ENCODE assay signal across 1 cellular context in the genomic region with DNA sequence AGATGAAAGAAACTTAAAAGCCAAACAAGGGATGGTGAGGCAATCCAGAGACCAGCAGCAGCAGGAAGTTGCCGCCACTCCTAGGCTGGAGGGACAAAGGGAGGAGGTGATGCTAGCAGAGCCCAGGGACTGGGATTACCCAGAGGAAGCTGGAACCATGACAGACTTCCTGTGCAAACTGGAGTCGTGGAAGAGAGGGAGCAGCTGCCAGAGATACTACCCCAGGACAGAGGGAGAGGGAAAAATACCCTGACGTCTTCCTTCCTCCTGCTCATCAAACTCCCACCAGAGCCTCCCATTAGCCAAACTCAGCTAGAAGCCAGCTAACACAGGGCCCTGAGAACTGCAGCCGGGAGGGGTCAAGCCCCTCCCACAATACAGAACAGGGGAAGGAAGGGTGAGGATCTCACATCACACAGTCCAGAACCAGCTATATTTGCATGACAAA.
TF ChIP-seq lines count a peak whose summit lies in the region.

No MANE protein-coding gene starts in this region.

TF ChIP-seq in HepG2, 621 proteins besides CTCF, POLR2A, EP300 and RAD21 (continued from another document and continues in another):
- TF ChIP-seq YEATS2 (CRISPR knock-in tag; IDR thresholded peaks at IDR 0.05; ENCODE audit: borderline replicate concordance) (no peak), ZNF263 (CRISPR knock-in tag; IDR thresholded peaks at IDR 0.05) (no peak), TCF12 (IDR thresholded peaks at IDR 0.05) (no peak), TCF12 (CRISPR knock-in tag; IDR thresholded peaks at IDR 0.05) (no peak), ZNF572 (CRISPR knock-in tag; IDR thresholded peaks at IDR 0.05) (no peak), MXD4 (CRISPR knock-in tag; IDR thresholded peaks at IDR 0.05) (no peak), RORA (CRISPR knock-in tag; IDR thresholded peaks at IDR 0.05) (no peak), JARID2 (CRISPR knock-in tag; IDR thresholded peaks at IDR 0.05; ENCODE audit: insufficient replicate concordance) (no peak), CCAR2 (optimal IDR thresholded peaks at IDR 0.05; ENCODE audit: low read depth, low read length) (no peak), ZBTB3 (CRISPR knock-in tag; IDR thresholded peaks at IDR 0.05; ENCODE audit: borderline replicate concordance, low read depth) (no peak), SRF (IDR thresholded peaks at IDR 0.05; ENCODE audit: low read depth, low read length) (peak; percentile 32; the same call in 1 of the 2 replicates), CHD4 (IDR thresholded peaks at IDR 0.05; ENCODE audit: borderline replicate concordance, low read length) (no peak), CHD2 (IDR thresholded peaks at IDR 0.05; ENCODE audit: low read depth, low read length) (no peak), GZF1 (CRISPR knock-in tag; IDR thresholded peaks at IDR 0.05) (no peak), RFX1 (IDR thresholded peaks at IDR 0.05) (no peak), ELF1 (CRISPR knock-in tag; IDR thresholded peaks at IDR 0.05) (peak; percentile 33; the same call in 1 of the 2 replicates), FIP1L1 (IDR thresholded peaks at IDR 0.05; ENCODE audit: borderline replicate concordance, insufficient read depth, low read depth, low read length) (no peak), ETV5 (CRISPR knock-in tag; IDR thresholded peaks at IDR 0.05; ENCODE audit: borderline replicate concordance) (peak; percentile 46; the same call in 1 of the 2 replicates), ARNTL (CRISPR knock-in tag; IDR thresholded peaks at IDR 0.05) (no peak), GABPA (IDR thresholded peaks at IDR 0.05; ENCODE audit: low read depth, low read length) (no peak), GABPA (CRISPR knock-in tag; IDR thresholded peaks at IDR 0.05; ENCODE audit: low read depth) (peak; percentile 59), SOX5 (CRISPR knock-in tag; IDR thresholded peaks at IDR 0.05; ENCODE audit: borderline replicate concordance) (0 out of 2 replicates have a peak, but pooled peaks have one; percentile 25), GABPB1 (CRISPR knock-in tag; IDR thresholded peaks at IDR 0.05) (peak; percentile 23; the same call in 1 of the 2 replicates), RARA (CRISPR knock-in tag; IDR thresholded peaks at IDR 0.05) (no peak), ELF3 (CRISPR knock-in tag; IDR thresholded peaks at IDR 0.05) (peak; percentile 60; the same call in 1 of the 2 replicates), ZKSCAN5 (CRISPR knock-in tag; IDR thresholded peaks at IDR 0.05) (peak; percentile 77; the same call in 1 of the 2 replicates), REXO4 (CRISPR knock-in tag; IDR thresholded peaks at IDR 0.05; ENCODE audit: borderline replicate concordance) (no peak), CBFB (CRISPR knock-in tag; IDR thresholded peaks at IDR 0.05) (no peak), ZNF33A (CRISPR knock-in tag; IDR thresholded peaks at IDR 0.05; ENCODE audit: borderline replicate concordance) (no peak)
- TF ChIP-seq, protein P1, sequence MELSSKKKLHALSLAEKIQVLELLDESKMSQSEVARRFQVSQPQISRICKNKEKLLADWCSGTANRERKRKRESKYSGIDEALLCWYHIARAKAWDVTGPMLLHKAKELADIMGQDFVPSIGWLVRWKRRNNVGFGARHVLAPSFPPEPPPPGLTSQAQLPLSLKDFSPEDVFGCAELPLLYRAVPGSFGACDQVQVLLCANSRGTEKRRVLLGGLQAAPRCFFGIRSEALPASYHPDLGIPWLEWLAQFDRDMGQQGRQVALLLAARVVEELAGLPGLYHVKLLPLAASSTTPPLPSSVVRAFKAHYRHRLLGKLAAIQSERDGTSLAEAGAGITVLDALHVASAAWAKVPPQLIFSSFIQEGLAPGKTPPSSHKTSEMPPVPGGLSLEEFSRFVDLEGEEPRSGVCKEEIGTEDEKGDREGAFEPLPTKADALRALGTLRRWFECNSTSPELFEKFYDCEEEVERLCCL (CRISPR knock-in tag; IDR thresholded peaks at IDR 0.05; ENCODE audit: borderline replicate concordance), result no peak
- TF ChIP-seq, protein P2, sequence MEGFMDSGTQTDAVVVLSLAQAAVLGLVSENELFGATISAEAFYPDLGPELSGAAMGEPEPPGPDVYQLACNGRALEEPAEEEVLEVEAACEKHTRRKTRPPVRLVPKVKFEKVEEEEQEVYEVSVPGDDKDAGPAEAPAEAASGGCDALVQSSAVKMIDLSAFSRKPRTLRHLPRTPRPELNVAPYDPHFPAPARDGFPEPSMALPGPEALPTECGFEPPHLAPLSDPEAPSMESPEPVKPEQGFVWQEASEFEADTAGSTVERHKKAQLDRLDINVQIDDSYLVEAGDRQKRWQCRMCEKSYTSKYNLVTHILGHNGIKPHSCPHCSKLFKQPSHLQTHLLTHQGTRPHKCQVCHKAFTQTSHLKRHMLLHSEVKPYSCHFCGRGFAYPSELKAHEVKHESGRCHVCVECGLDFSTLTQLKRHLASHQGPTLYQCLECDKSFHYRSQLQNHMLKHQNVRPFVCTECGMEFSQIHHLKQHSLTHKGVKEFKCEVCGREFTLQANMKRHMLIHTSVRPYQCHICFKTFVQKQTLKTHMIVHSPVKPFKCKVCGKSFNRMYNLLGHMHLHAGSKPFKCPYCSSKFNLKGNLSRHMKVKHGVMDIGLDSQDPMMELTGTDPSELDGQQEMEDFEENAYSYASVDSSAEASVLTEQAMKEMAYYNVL (CRISPR knock-in tag; IDR thresholded peaks at IDR 0.05; ENCODE audit: borderline replicate concordance), result no peak
- TF ChIP-seq, protein P3, sequence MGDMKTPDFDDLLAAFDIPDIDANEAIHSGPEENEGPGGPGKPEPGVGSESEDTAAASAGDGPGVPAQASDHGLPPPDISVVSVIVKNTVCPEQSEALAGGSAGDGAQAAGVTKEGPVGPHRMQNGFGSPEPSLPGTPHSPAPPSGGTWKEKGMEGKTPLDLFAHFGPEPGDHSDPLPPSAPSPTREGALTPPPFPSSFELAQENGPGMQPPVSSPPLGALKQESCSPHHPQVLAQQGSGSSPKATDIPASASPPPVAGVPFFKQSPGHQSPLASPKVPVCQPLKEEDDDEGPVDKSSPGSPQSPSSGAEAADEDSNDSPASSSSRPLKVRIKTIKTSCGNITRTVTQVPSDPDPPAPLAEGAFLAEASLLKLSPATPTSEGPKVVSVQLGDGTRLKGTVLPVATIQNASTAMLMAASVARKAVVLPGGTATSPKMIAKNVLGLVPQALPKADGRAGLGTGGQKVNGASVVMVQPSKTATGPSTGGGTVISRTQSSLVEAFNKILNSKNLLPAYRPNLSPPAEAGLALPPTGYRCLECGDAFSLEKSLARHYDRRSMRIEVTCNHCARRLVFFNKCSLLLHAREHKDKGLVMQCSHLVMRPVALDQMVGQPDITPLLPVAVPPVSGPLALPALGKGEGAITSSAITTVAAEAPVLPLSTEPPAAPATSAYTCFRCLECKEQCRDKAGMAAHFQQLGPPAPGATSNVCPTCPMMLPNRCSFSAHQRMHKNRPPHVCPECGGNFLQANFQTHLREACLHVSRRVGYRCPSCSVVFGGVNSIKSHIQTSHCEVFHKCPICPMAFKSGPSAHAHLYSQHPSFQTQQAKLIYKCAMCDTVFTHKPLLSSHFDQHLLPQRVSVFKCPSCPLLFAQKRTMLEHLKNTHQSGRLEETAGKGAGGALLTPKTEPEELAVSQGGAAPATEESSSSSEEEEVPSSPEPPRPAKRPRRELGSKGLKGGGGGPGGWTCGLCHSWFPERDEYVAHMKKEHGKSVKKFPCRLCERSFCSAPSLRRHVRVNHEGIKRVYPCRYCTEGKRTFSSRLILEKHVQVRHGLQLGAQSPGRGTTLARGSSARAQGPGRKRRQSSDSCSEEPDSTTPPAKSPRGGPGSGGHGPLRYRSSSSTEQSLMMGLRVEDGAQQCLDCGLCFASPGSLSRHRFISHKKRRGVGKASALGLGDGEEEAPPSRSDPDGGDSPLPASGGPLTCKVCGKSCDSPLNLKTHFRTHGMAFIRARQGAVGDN (CRISPR knock-in tag; IDR thresholded peaks at IDR 0.05), result no peak
- TF ChIP-seq, protein P4, sequence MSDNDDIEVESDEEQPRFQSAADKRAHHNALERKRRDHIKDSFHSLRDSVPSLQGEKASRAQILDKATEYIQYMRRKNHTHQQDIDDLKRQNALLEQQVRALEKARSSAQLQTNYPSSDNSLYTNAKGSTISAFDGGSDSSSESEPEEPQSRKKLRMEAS (IDR thresholded peaks at IDR 0.05), result no peak
- TF ChIP-seq, protein P5, sequence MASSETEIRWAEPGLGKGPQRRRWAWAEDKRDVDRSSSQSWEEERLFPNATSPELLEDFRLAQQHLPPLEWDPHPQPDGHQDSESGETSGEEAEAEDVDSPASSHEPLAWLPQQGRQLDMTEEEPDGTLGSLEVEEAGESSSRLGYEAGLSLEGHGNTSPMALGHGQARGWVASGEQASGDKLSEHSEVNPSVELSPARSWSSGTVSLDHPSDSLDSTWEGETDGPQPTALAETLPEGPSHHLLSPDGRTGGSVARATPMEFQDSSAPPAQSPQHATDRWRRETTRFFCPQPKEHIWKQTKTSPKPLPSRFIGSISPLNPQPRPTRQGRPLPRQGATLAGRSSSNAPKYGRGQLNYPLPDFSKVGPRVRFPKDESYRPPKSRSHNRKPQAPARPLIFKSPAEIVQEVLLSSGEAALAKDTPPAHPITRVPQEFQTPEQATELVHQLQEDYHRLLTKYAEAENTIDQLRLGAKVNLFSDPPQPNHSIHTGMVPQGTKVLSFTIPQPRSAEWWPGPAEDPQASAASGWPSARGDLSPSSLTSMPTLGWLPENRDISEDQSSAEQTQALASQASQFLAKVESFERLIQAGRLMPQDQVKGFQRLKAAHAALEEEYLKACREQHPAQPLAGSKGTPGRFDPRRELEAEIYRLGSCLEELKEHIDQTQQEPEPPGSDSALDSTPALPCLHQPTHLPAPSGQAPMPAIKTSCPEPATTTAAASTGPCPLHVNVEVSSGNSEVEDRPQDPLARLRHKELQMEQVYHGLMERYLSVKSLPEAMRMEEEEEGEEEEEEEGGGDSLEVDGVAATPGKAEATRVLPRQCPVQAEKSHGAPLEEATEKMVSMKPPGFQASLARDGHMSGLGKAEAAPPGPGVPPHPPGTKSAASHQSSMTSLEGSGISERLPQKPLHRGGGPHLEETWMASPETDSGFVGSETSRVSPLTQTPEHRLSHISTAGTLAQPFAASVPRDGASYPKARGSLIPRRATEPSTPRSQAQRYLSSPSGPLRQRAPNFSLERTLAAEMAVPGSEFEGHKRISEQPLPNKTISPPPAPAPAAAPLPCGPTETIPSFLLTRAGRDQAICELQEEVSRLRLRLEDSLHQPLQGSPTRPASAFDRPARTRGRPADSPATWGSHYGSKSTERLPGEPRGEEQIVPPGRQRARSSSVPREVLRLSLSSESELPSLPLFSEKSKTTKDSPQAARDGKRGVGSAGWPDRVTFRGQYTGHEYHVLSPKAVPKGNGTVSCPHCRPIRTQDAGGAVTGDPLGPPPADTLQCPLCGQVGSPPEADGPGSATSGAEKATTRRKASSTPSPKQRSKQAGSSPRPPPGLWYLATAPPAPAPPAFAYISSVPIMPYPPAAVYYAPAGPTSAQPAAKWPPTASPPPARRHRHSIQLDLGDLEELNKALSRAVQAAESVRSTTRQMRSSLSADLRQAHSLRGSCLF (CRISPR knock-in tag; IDR thresholded peaks at IDR 0.05; ENCODE audit: borderline replicate concordance), result no peak
- TF ChIP-seq, protein P6, sequence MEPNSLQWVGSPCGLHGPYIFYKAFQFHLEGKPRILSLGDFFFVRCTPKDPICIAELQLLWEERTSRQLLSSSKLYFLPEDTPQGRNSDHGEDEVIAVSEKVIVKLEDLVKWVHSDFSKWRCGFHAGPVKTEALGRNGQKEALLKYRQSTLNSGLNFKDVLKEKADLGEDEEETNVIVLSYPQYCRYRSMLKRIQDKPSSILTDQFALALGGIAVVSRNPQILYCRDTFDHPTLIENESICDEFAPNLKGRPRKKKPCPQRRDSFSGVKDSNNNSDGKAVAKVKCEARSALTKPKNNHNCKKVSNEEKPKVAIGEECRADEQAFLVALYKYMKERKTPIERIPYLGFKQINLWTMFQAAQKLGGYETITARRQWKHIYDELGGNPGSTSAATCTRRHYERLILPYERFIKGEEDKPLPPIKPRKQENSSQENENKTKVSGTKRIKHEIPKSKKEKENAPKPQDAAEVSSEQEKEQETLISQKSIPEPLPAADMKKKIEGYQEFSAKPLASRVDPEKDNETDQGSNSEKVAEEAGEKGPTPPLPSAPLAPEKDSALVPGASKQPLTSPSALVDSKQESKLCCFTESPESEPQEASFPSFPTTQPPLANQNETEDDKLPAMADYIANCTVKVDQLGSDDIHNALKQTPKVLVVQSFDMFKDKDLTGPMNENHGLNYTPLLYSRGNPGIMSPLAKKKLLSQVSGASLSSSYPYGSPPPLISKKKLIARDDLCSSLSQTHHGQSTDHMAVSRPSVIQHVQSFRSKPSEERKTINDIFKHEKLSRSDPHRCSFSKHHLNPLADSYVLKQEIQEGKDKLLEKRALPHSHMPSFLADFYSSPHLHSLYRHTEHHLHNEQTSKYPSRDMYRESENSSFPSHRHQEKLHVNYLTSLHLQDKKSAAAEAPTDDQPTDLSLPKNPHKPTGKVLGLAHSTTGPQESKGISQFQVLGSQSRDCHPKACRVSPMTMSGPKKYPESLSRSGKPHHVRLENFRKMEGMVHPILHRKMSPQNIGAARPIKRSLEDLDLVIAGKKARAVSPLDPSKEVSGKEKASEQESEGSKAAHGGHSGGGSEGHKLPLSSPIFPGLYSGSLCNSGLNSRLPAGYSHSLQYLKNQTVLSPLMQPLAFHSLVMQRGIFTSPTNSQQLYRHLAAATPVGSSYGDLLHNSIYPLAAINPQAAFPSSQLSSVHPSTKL (CRISPR knock-in tag; IDR thresholded peaks at IDR 0.05), result peak; percentile 25; the same call in 1 of the 2 replicates
- TF ChIP-seq, protein P7, sequence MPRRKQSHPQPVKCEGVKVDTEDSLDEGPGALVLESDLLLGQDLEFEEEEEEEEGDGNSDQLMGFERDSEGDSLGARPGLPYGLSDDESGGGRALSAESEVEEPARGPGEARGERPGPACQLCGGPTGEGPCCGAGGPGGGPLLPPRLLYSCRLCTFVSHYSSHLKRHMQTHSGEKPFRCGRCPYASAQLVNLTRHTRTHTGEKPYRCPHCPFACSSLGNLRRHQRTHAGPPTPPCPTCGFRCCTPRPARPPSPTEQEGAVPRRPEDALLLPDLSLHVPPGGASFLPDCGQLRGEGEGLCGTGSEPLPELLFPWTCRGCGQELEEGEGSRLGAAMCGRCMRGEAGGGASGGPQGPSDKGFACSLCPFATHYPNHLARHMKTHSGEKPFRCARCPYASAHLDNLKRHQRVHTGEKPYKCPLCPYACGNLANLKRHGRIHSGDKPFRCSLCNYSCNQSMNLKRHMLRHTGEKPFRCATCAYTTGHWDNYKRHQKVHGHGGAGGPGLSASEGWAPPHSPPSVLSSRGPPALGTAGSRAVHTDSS (CRISPR knock-in tag; conservative IDR thresholded peaks at IDR 0.05), result no peak
- TF ChIP-seq, protein P8, sequence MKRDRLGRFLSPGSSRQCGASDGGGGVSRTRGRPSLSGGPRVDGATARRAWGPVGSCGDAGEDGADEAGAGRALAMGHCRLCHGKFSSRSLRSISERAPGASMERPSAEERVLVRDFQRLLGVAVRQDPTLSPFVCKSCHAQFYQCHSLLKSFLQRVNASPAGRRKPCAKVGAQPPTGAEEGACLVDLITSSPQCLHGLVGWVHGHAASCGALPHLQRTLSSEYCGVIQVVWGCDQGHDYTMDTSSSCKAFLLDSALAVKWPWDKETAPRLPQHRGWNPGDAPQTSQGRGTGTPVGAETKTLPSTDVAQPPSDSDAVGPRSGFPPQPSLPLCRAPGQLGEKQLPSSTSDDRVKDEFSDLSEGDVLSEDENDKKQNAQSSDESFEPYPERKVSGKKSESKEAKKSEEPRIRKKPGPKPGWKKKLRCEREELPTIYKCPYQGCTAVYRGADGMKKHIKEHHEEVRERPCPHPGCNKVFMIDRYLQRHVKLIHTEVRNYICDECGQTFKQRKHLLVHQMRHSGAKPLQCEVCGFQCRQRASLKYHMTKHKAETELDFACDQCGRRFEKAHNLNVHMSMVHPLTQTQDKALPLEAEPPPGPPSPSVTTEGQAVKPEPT (CRISPR knock-in tag; IDR thresholded peaks at IDR 0.05; ENCODE audit: low read depth), result no peak
